ENCODE assay signal across 1 cellular context in genomic region chr5:154385236-154385512, GRCh38.
TF ChIP-seq lines count a peak whose summit lies in the region.

No MANE protein-coding gene starts in this region.

TF ChIP-seq in GM23338, 12 proteins besides CTCF, POLR2A, EP300 and RAD21 (continued from another document):
- TF ChIP-seq ZNF462 (CRISPR knock-in tag; IDR thresholded peaks at IDR 0.05) (no peak), CREB1 (CRISPR knock-in tag; IDR thresholded peaks at IDR 0.05; ENCODE audit: low read depth) (no peak), EZH2phosphoT487 (IDR thresholded peaks at IDR 0.05; ENCODE audit: unreplicated experiment) (no peak), EZH2 (IDR thresholded peaks at IDR 0.05; ENCODE audit: low read depth, unreplicated experiment) (no peak), NANOG (IDR thresholded peaks at IDR 0.05; ENCODE audit: borderline replicate concordance) (no peak)
